Comparison of ENCODE assay signal across 14 cellular contexts in genomic region chr7:34949356-34949755, GRCh38.
"Had no signal": no experiment of that assay in that cellular context is flagged by ENCODE, and none has a peak within 500 bp of the region (broad histone marks: within the 10 kb centered on the region; RNA-seq: fewer than 3 reads in every experiment).

No MANE protein-coding gene starts in this region.

- H3K27ac Mint-ChIP-seq: activated CD4-positive, alpha-beta memory T cell treated with anti-CD3 and anti-CD28 coated beads for 36 hours; activated naive CD4-positive, alpha-beta T cell treated with anti-CD3 and anti-CD28 coated beads, Interleukin-2, amount 50 U/mL, for 72 hours; nephron progenitor cell had no signal

- DNase-seq: activated CD4-positive, alpha-beta memory T cell treated with anti-CD3 and anti-CD28 coated beads for 36 hours; activated effector memory CD4-positive, alpha-beta T cell treated with anti-CD3 and anti-CD28 coated beads, Interleukin-2, amount 50 U/mL, for 16 hours; activated T-cell treated with anti-CD3 and anti-CD28 coated beads, Interleukin-2, amount 50 U/mL, for 4 hours; esophagus squamous epithelium; left ventricle myocardium superior; mesendoderm; nephron progenitor cell; stomach; T-helper 2 cell; thyroid gland had no signal

- ATAC-seq: activated naive CD4-positive, alpha-beta T cell treated with anti-CD3 and anti-CD28 coated beads, Interleukin-2, amount 50 U/mL, for 72 hours; activated T-cell treated with anti-CD3 and anti-CD28 coated beads, Interleukin-2, amount 50 U/mL, for 4 hours; gastroesophageal sphincter had no signal

- H3K27me3 ChIP-seq: cardiac muscle cell, esophagus squamous epithelium, gastroesophageal sphincter, stomach, thyroid gland had no signal

- H3K9me3 Mint-ChIP-seq: activated CD4-positive, alpha-beta memory T cell treated with anti-CD3 and anti-CD28 coated beads for 36 hours; activated naive CD4-positive, alpha-beta T cell treated with anti-CD3 and anti-CD28 coated beads, Interleukin-2, amount 50 U/mL, for 72 hours; activated T-cell treated with anti-CD3 and anti-CD28 coated beads, Interleukin-2, amount 50 U/mL, for 4 hours; nephron progenitor cell had no signal

- H3K36me3 Mint-ChIP-seq: activated naive CD4-positive, alpha-beta T cell treated with anti-CD3 and anti-CD28 coated beads, Interleukin-2, amount 50 U/mL, for 72 hours had no signal

- H3K4me3 ChIP-seq: cardiac muscle cell, esophagus squamous epithelium, gastroesophageal sphincter, stomach, thyroid gland had no signal

- H3K4me1 ChIP-seq: esophagus squamous epithelium, gastroesophageal sphincter, stomach, thyroid gland had no signal

- FAIRE-seq: colon had no signal

- H3K4me3 Mint-ChIP-seq: activated CD4-positive, alpha-beta memory T cell treated with anti-CD3 and anti-CD28 coated beads for 36 hours; activated T-cell treated with anti-CD3 and anti-CD28 coated beads, Interleukin-2, amount 50 U/mL, for 4 hours; nephron progenitor cell had no signal

- H3K27ac ChIP-seq: esophagus squamous epithelium, gastroesophageal sphincter, stomach, thyroid gland had no signal

- H3K4me1 Mint-ChIP-seq: nephron progenitor cell had no signal

- H3K27me3 Mint-ChIP-seq: activated CD4-positive, alpha-beta memory T cell treated with anti-CD3 and anti-CD28 coated beads for 36 hours had no signal

- H3K9me3 ChIP-seq: esophagus squamous epithelium, gastroesophageal sphincter, stomach, thyroid gland had no signal

- H3K36me3 ChIP-seq: cardiac muscle cell, esophagus squamous epithelium, thyroid gland had no signal
